Comparison of ENCODE assay signal across 10 cellular contexts in genomic region chr3:109228391-109229080, GRCh38.
"Had no signal": no experiment of that assay in that cellular context is flagged by ENCODE, and none has a peak within 500 bp of the region (broad histone marks: within the 10 kb centered on the region; RNA-seq: fewer than 3 reads in every experiment).

No MANE protein-coding gene starts in this region.

- H3K9ac ChIP-seq: GM23248 had no signal

- H3K27ac ChIP-seq: GM23248 had no signal

- DNase-seq: GM23248, GOT3, H7, H9, HCEC 1CT, HFFc6 had no signal

- H3K4me2 ChIP-seq: GM23338 had no signal

- FAIRE-seq: H1, H54 had no signal

- ATAC-seq: GM23338, HCT116 had no signal

- H2AFZ ChIP-seq: GM23248 had no signal

- H3K4me3 ChIP-seq: GM23248, GM23338 had no signal
